Comparison of ENCODE assay signal across 1 cellular context in genomic region chr1:6580588-6581270, GRCh38.
TF ChIP-seq lines count a peak whose summit lies in the region.

No MANE protein-coding gene starts in this region.

TF ChIP-seq in H1, 55 proteins besides CTCF, POLR2A, EP300 and RAD21:
- TF ChIP-seq SAP30 (IDR thresholded peaks at IDR 0.05; ENCODE audit: insufficient read depth, insufficient replicate concordance, low read length) (no peak), CBX8 (IDR thresholded peaks at IDR 0.05; ENCODE audit: borderline replicate concordance, low read depth, low read length) (no peak), NANOG (IDR thresholded peaks at IDR 0.05; ENCODE audit: insufficient read depth, low read depth, low read length, poor library complexity, severe bottlenecking) (no peak), ZNF274 (IDR thresholded peaks at IDR 0.05; ENCODE audit: borderline replicate concordance, extremely low read depth, low read length) (no peak), CBX5 (IDR thresholded peaks at IDR 0.05; ENCODE audit: low read depth, low read length) (no peak), EGR1 (IDR thresholded peaks at IDR 0.05; ENCODE audit: borderline replicate concordance, low read depth, low read length) (no peak), TAF1 (IDR thresholded peaks at IDR 0.05; ENCODE audit: low read depth, low read length) (no peak), EZH2 (IDR thresholded peaks at IDR 0.05; ENCODE audit: low read depth, low read length, severe bottlenecking) (no peak), TAF7 (optimal IDR thresholded peaks at IDR 0.05; ENCODE audit: borderline replicate concordance, low read depth, low read length) (no peak), SIRT6 (IDR thresholded peaks at IDR 0.05; ENCODE audit: low read length) (no peak), PHF8 (conservative IDR thresholded peaks at IDR 0.05; ENCODE audit: low read depth, low read length) (no peak), GABPA (IDR thresholded peaks at IDR 0.05; ENCODE audit: borderline replicate concordance, insufficient read depth, low read length) (no peak), SP2 (IDR thresholded peaks at IDR 0.05; ENCODE audit: low read length) (no peak), BACH1 (IDR thresholded peaks at IDR 0.05; ENCODE audit: low read length) (no peak), KDM4A (IDR thresholded peaks at IDR 0.05; ENCODE audit: low read depth, low read length, severe bottlenecking) (no peak), SIX5 (IDR thresholded peaks at IDR 0.05; ENCODE audit: low read depth, low read length) (no peak), KDM5A (IDR thresholded peaks at IDR 0.05; ENCODE audit: low read length) (no peak), TCF12 (IDR thresholded peaks at IDR 0.05; ENCODE audit: low read depth, low read length) (no peak), SUZ12 (IDR thresholded peaks at IDR 0.05; ENCODE audit: low read length) (no peak)
